ENCODE assay signal across 8 cellular contexts in genomic region chr1:109391626-109392025, GRCh38. TPM values are rescaled to one million over a fixed set of nuclear protein-coding genes. Genes with fewer than 3 reads are reported as not detected.
DNase-seq lines count a peak whose midpoint lies in the region; ATAC-seq and TF ChIP-seq lines count a peak whose summit lies in the region.

No MANE protein-coding gene starts in this region.

- peak overlapping the region; percentile 39 to 46; a peak in 3 of 4 replicates for H4K8ac ChIP-seq in IMR-90 (ENCODE audit: low read depth in 2 of 2, low read length in 2 of 2)

- BruUV-seq in IMR-90 (replicated peaks; lab: Mats Ljungman, UMichigan) = no TSS peak

- H3K14ac ChIP-seq in IMR-90 (replicated peaks; ENCODE audit: low read depth, low read length) = peak overlapping the region; percentile 80

- dilution Hi-C loops in IMR-90 (cut with HindIII; ENCODE audit: low sequenced_read_pairs, unreplicated experiment) = no loop called here

- no peak overlapping the region for H2AK9ac ChIP-seq in IMR-90 (replicated peaks; ENCODE audit: low read depth, low read length, poor library complexity)

- H4K91ac ChIP-seq in IMR-90 (ENCODE audit: insufficient read depth, low read depth, low read length) = peak overlapping the region; percentile 50

- peak overlapping the region; percentile 82 for H2BK5ac ChIP-seq in IMR-90 (ENCODE audit: low read depth, low read length, poor library complexity, severe bottlenecking)

- no peak overlapping the region for H2AK5ac ChIP-seq in IMR-90 (ENCODE audit: low read depth, low read length)

- peak overlapping the region; percentile 80 for H2BK120ac ChIP-seq in IMR-90 (ENCODE audit: low read depth, low read length)

- peaks cover 14 to 69% of the 10 kb centered on the region in 2 experiments for H3K79me1 ChIP-seq in IMR-90 (ENCODE audit: low read depth in 1 of 2, low read length in 2 of 2)

- peak overlapping the region; percentile 99; the same call in 1 of the 3 replicates for H2BK15ac ChIP-seq in IMR-90 (ENCODE audit: low read depth, low read length)

- in situ Hi-C loops in IMR-90 (cut with MboI; ENCODE audit: low sequenced_read_pairs) = no loop called here

- H3K4me2 ChIP-seq in BLaER1 treated with 17β-estradiol and CSF1 and Interleukin-3, amounts not matched to agents 10 nM and 100 nM = peak overlapping the region; percentile 63 to 98 (median 86)
- peak overlapping the region; percentile 63 for H3K4me2 ChIP-seq in IMR-90 (ENCODE audit: low read depth, low read length)

- peak overlapping the region in 10 of 11 experiments; percentile 36 to 76 (median 63); a peak in 16 of 22 replicates for H3K27ac ChIP-seq in BLaER1 treated with 17β-estradiol and CSF1 and Interleukin-3, amounts not matched to agents 10 nM and 100 nM
- H3K27ac ChIP-seq in IMR-90 (ENCODE audit: insufficient read depth, low read length) = peak overlapping the region; percentile 63; the same call in 1 of the 2 replicates
- peak overlapping the region; percentile 84 to 86 for H3K27ac ChIP-seq in left lung
- H3K27ac ChIP-seq in foreskin keratinocyte = no peak overlapping the region

- CTCF ChIA-PET in IMR-90 (lab: Yijun Ruan, JAX) = interaction anchor here (0.9 to 1.3 kb wide), 2 partner anchors 12 to 16 kb away, joined by 3 to 4 read pairs; no protein-coding TSS in a partner anchor

- no peaks in the 10 kb centered on the region for H3K9me3 ChIP-seq in BLaER1 treated with 17β-estradiol and CSF1 and Interleukin-3, amounts not matched to agents 10 nM and 100 nM (replicated peaks in 1 of 11)
- H3K9me3 ChIP-seq in IMR-90 (ENCODE audit: control insufficient read depth, insufficient read depth, low read length) (no peaks in the 10 kb centered on the region), left lung (no peaks in the 10 kb centered on the region)

- peak overlapping the region; percentile 68; the same call in 1 of the 2 replicates for H3K4ac ChIP-seq in IMR-90 (ENCODE audit: low read depth, low read length)

- no peak for TF ChIP-seq POLR2A in IMR-90 (IDR thresholded peaks at IDR 0.05; ENCODE audit: low read depth, low read length)

- TF ChIP-seq CTCF in IMR-90 (conservative IDR thresholded peaks at IDR 0.05; ENCODE audit: low read depth, low read length) (no peak), left lung (IDR thresholded peaks at IDR 0.05) (no peak), foreskin keratinocyte (conservative IDR thresholded peaks at IDR 0.05) (no peak)

- intact Hi-C loops in IMR-90 (cut with micrococcal nuclease) (loop anchor here (2.0 kb wide), 1 partner anchor 35 kb away; no protein-coding TSS in a partner anchor), left lung (cut with DNase I) (no loop called here)

- TF ChIP-seq RAD21 in IMR-90 (IDR thresholded peaks at IDR 0.05; ENCODE audit: low read length) = no peak

- H4K20me1 ChIP-seq in BLaER1 treated with 17β-estradiol and CSF1 and Interleukin-3, amounts not matched to agents 10 nM and 100 nM = peaks cover 0 to 8% (median 0%) of the 10 kb centered on the region in 11 experiments; a peak in 2 of 22 replicates
- peaks cover 7% of the 10 kb centered on the region; the same call in 1 of the 2 replicates for H4K20me1 ChIP-seq in IMR-90 (ENCODE audit: insufficient read depth, low read length)

- DNase-seq in IMR-90 (no peak), left lung (no peak), amniotic stem cell (lab: John Stamatoyannopoulos, UW) (no peak), activated gamma-delta T cell treated with Interleukin-2 at 50 U/mL for 16 hours (no peak), foreskin keratinocyte (no peak), NCI-H748 treated with DMSO at 0.1 percent for 48 hours (lab: John Stamatoyannopoulos, UW) (no peak)

- ATAC-seq in GM21381 (IDR thresholded peaks at IDR 0.05; ENCODE audit: unreplicated experiment) (peak; percentile 71), IMR-90 (ENCODE audit: low read depth) (no peak), left lung (no peak), foreskin keratinocyte (no peak)

- peak overlapping the region; percentile 76; the same call in 1 of the 2 replicates for H3K23ac ChIP-seq in IMR-90 (ENCODE audit: low read depth, low read length)

- H3K9me1 ChIP-seq in IMR-90 (ENCODE audit: insufficient read depth, low read length) = peaks cover 18% of the 10 kb centered on the region

- peak overlapping the region; percentile 75 for H2BK20ac ChIP-seq in IMR-90 (ENCODE audit: low read depth, low read length)

- peaks cover 0 to 5% (median 0%) of the 10 kb centered on the region in 11 experiments; a peak in 1 of 22 replicates for H3K36me3 ChIP-seq in BLaER1 treated with 17β-estradiol and CSF1 and Interleukin-3, amounts not matched to agents 10 nM and 100 nM
- no peaks in the 10 kb centered on the region for H3K36me3 ChIP-seq in IMR-90 (ENCODE audit: control insufficient read depth, insufficient read depth, low read length)
- no peaks in the 10 kb centered on the region for H3K36me3 ChIP-seq in left lung

- no peak overlapping the region; the same call in 1 of the 2 replicates for H4K5ac ChIP-seq in IMR-90 (ENCODE audit: low read depth, low read length)

- POLR2A ChIA-PET in IMR-90 (lab: Charles Lee; ENCODE audit: unreplicated experiment) = no interaction called here

- H3K4me1 ChIP-seq in BLaER1 treated with 17β-estradiol and CSF1 and Interleukin-3, amounts not matched to agents 10 nM and 100 nM = peaks cover 45 to 99% (median 79%) of the 10 kb centered on the region in 10 experiments
- H3K4me1 ChIP-seq in IMR-90 (ENCODE audit: control insufficient read depth, insufficient read depth, low read length) = peaks cover 24% of the 10 kb centered on the region
- H3K4me1 ChIP-seq in left lung = peaks cover 41 to 93% of the 10 kb centered on the region in 2 donors
- no peaks in the 10 kb centered on the region for H3K4me1 ChIP-seq in foreskin keratinocyte

- no peak overlapping the region for H2AFZ ChIP-seq in IMR-90 (replicated peaks; ENCODE audit: low read length, poor library complexity)

- peak overlapping the region in 5 of 11 experiments; percentile 35 to 69 (median 58); a peak in 7 of 22 replicates for H3K9ac ChIP-seq in BLaER1 treated with 17β-estradiol and CSF1 and Interleukin-3, amounts not matched to agents 10 nM and 100 nM
- peak overlapping the region; percentile 24; the same call in 1 of the 2 replicates for H3K9ac ChIP-seq in IMR-90 (ENCODE audit: low read depth, low read length)

- peak overlapping the region; percentile 79; the same call in 1 of the 2 replicates for H3K18ac ChIP-seq in IMR-90 (ENCODE audit: low read depth, low read length)

- peak overlapping the region; percentile 59 for H3K56ac ChIP-seq in IMR-90 (ENCODE audit: extremely low read depth, insufficient read depth, low read length)

- peaks cover 0 to 16% (median 12%) of the 10 kb centered on the region in 11 experiments; a peak in 17 of 22 replicates for H3K27me3 ChIP-seq in BLaER1 treated with 17β-estradiol and CSF1 and Interleukin-3, amounts not matched to agents 10 nM and 100 nM
- no peaks in the 10 kb centered on the region for H3K27me3 ChIP-seq in IMR-90 (ENCODE audit: control insufficient read depth, insufficient read depth, low read length)
- H3K27me3 ChIP-seq in left lung = no peaks in the 10 kb centered on the region
- peaks cover 17% of the 10 kb centered on the region for H3K27me3 ChIP-seq in foreskin keratinocyte

- peak overlapping the region in 5 of 10 experiments; percentile 3 to 38 (median 27); a peak in 7 of 20 replicates for H3K4me3 ChIP-seq in BLaER1 treated with 17β-estradiol and CSF1 and Interleukin-3, amounts not matched to agents 10 nM and 100 nM
- H3K4me3 ChIP-seq in IMR-90 (ENCODE audit: insufficient read depth, low read depth, low read length) = no peak overlapping the region
- H3K4me3 ChIP-seq in left lung = peak overlapping the region in 1 of 2 donors; percentile 21

TF ChIP-seq in IMR-90, 13 proteins besides CTCF, POLR2A, EP300 and RAD21:
- TF ChIP-seq, protein P1, sequence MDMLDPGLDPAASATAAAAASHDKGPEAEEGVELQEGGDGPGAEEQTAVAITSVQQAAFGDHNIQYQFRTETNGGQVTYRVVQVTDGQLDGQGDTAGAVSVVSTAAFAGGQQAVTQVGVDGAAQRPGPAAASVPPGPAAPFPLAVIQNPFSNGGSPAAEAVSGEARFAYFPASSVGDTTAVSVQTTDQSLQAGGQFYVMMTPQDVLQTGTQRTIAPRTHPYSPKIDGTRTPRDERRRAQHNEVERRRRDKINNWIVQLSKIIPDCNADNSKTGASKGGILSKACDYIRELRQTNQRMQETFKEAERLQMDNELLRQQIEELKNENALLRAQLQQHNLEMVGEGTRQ (IDR thresholded peaks at IDR 0.05; ENCODE audit: low read depth, low read length) = no peak
- TF ChIP-seq BHLHE40 (IDR thresholded peaks at IDR 0.05; ENCODE audit: low read depth, low read length) = no peak
- TF ChIP-seq RFX5 (IDR thresholded peaks at IDR 0.05; ENCODE audit: low read depth, low read length) = no peak

RNA-seq across cellular contexts. Expression of gene SORT1, which starts 6.1 kb away (rescaled TPM):
- total RNA-seq in IMR-90 (2012; rRNA removed) (16.7 and 18.9 TPM in 2 replicates), left lung (100 to 1,000 TPM; 123 to 165 TPM), foreskin keratinocyte (0.61 and 0.88 TPM in 2 replicates)
- polyA plus RNA-seq in IMR-90 (2012; rRNA removed) (13.7 and 15.8 TPM in 2 replicates), foreskin keratinocyte (0.26 and 0.32 TPM in 2 replicates)
- 6.4 and 8.4 TPM in 2 replicates for polyA plus RNA-seq in IMR-90 (2012; cell fraction: cytosol; rRNA removed)
- 4.3 and 13.9 TPM in 2 replicates for polyA plus RNA-seq in IMR-90 (2012; cell fraction: nucleus; rRNA removed; ENCODE audit: low replicate concordance)

RNA-seq across cellular contexts. Expression of gene PSMA5, which starts 34.6 kb away (rescaled TPM):
- total RNA-seq in IMR-90 (2012; rRNA removed) = 75.5 and 83.9 TPM in 2 replicates
- 107 TPM in 2 replicates for polyA plus RNA-seq in IMR-90 (2012; rRNA removed)
- 39.5 and 60.3 TPM in 2 replicates for polyA plus RNA-seq in IMR-90 (2012; cell fraction: cytosol; rRNA removed)
- 11.0 and 46.7 TPM in 2 replicates for polyA plus RNA-seq in IMR-90 (2012; cell fraction: nucleus; rRNA removed; ENCODE audit: low replicate concordance)
- total RNA-seq in left lung = 10 to 100 TPM; 62.2 to 89.0 TPM
- 101 and 108 TPM in 2 replicates for total RNA-seq in foreskin keratinocyte
- 130 and 138 TPM in 2 replicates for polyA plus RNA-seq in foreskin keratinocyte
